In the genomic region with DNA sequence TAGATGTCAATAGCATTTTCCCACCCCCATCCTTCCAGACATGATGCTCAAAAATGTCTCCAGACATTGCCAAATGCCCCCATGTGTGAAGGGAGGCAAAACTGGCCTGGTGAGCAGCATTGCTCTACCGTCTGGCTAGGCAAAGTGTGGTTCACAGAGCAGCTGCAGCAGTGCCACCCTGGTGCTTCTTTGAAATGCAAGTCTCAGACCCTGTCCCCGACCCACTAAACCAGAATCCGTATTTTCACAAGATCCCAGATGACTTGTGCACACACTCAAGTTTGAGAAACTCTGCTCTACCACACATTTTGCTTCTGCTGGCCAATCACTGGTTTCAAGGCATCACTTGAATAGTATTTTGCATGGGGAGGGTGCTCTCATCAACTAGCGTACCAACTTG, we compare ENCODE assay signal across 19 cellular contexts.
DNase-seq lines count a peak whose midpoint lies in the region; ATAC-seq and TF ChIP-seq lines count a peak whose summit lies in the region.
"Had no signal": no experiment of that assay in that cellular context is flagged by ENCODE, and none has a peak within 500 bp of the region (broad histone marks: within the 10 kb centered on the region; RNA-seq: fewer than 3 reads in every experiment).

No MANE protein-coding gene starts in this region.

- DNase-seq in GM23338 (ENCODE audit: low spot score) (no peak), WTC11 (ENCODE audit: low spot score) (no peak), cerebellar cortex (ENCODE audit: low spot score) (peak; percentile 21), smooth muscle cell (lab: John Stamatoyannopoulos, UW; ENCODE audit: unreplicated experiment) (no peak), CD1c-positive myeloid dendritic cell (ENCODE audit: extremely low spot score) (no peak), caudate nucleus (lab: John Stamatoyannopoulos, UW) (no peak)
- DNase-seq in activated T-cell treated with anti-CD3 and anti-CD28 coated beads, Interleukin-2, amount 50 U/mL, for 24 hours: no peak
- DNase-seq: 8988T; ACHN; Caco-2; Calu3; CD4-positive, alpha-beta T cell; CD8-positive, alpha-beta T cell; DMS79 treated with DMSO at 0.1 percent for 48 hours; GDM1 had no signal

- CTCF ChIA-PET in WTC11 (lab: Charles Lee): interaction anchor here (0.7 to 1.9 kb wide), 18 partner anchors 10 to 583 kb away, joined by 3 to 17 read pairs (median 6); no protein-coding TSS in a partner anchor

- WGBS in smooth muscle cell (ENCODE audit: low lambda C conversion rate): 78% methylated on average over 4 of the region's 4 CpGs

- H3K27ac ChIP-seq in GM23338 (ENCODE audit: low read depth) (no peak overlapping the region), smooth muscle cell (ENCODE audit: low read depth) (no peak overlapping the region), caudate nucleus (ENCODE audit: low read depth, low read length) (no peak overlapping the region)
- H3K27ac ChIP-seq: BLaER1 had no signal

- H2AFZ ChIP-seq in GM23338 (no peak overlapping the region), smooth muscle cell (ENCODE audit: low read depth) (no peak overlapping the region)

- no peak overlapping the region for H3K4me3 ChIP-seq in GM23338
- no peak overlapping the region for H3K4me3 ChIP-seq in smooth muscle cell
- H3K4me3 ChIP-seq: BLaER1, GM12878 had no signal

- H3K36me3 ChIP-seq in GM23338 (ENCODE audit: insufficient read depth) (no peaks in the 10 kb centered on the region), smooth muscle cell (ENCODE audit: low read depth) (no peaks in the 10 kb centered on the region)
- H3K36me3 ChIP-seq: BE2C, BLaER1 had no signal

- no peaks in the 10 kb centered on the region for H3K27me3 ChIP-seq in GM23338 (ENCODE audit: insufficient read depth)
- no peaks in the 10 kb centered on the region for H3K27me3 ChIP-seq in smooth muscle cell (ENCODE audit: low read depth)
- H3K27me3 ChIP-seq: BE2C, BLaER1 had no signal

- H3K27me3 Mint-ChIP-seq in GM23338 (ENCODE audit: insufficient read depth, low read depth, poor library complexity): no peaks in the 10 kb centered on the region
- H3K27me3 Mint-ChIP-seq in WTC11 (ENCODE audit: low read depth): no peaks in the 10 kb centered on the region
- peaks cover 41% of the 10 kb centered on the region for H3K27me3 Mint-ChIP-seq in activated T-cell treated with anti-CD3 and anti-CD28 coated beads, Interleukin-2, amount 50 U/mL, for 24 hours

- POLR2A ChIA-PET in WTC11 (lab: Charles Lee): no interaction called here

- no peak for TF ChIP-seq CTCF in GM23338 (conservative IDR thresholded peaks at IDR 0.05; ENCODE audit: low read depth in 2 of 2)
- no peak for TF ChIP-seq CTCF in WTC11 (IDR thresholded peaks at IDR 0.05)
- no peak for TF ChIP-seq CTCF in smooth muscle cell (IDR thresholded peaks at IDR 0.05; ENCODE audit: borderline replicate concordance, insufficient read depth, poor library complexity, severe bottlenecking)

- H3K4me1 ChIP-seq in GM23338 (ENCODE audit: insufficient read depth) (peaks cover 4% of the 10 kb centered on the region; the same call in 1 of the 2 replicates), smooth muscle cell (ENCODE audit: low read depth) (peaks cover 6% of the 10 kb centered on the region)
- H3K4me1 ChIP-seq: BLaER1, Caco-2 had no signal

- H3K9me3 Mint-ChIP-seq in GM23338 (0 out of 3 replicates have a peak, but pooled peaks cover 4% of the 10 kb centered on the region), WTC11 (peaks cover 3% of the 10 kb centered on the region; the same call in 1 of the 2 replicates)
- no peaks in the 10 kb centered on the region for H3K9me3 Mint-ChIP-seq in activated T-cell treated with anti-CD3 and anti-CD28 coated beads, Interleukin-2, amount 50 U/mL, for 24 hours
- H3K9me3 Mint-ChIP-seq: CD14-positive monocyte; CD4-positive, alpha-beta T cell; CD8-positive, alpha-beta T cell had no signal

- H3K4me3 Mint-ChIP-seq in GM23338 (no peak overlapping the region), WTC11 (no peak overlapping the region)
- H3K4me3 Mint-ChIP-seq in activated T-cell treated with anti-CD3 and anti-CD28 coated beads, Interleukin-2, amount 50 U/mL, for 24 hours: no peak overlapping the region
- H3K4me3 Mint-ChIP-seq: CD14-positive monocyte; CD4-positive, alpha-beta T cell; CD8-positive, alpha-beta T cell had no signal

- peaks cover 8% of the 10 kb centered on the region for H3K4me1 Mint-ChIP-seq in GM23338
- peaks cover 20% of the 10 kb centered on the region for H3K4me1 Mint-ChIP-seq in WTC11
- no peaks in the 10 kb centered on the region for H3K4me1 Mint-ChIP-seq in activated T-cell treated with anti-CD3 and anti-CD28 coated beads, Interleukin-2, amount 50 U/mL, for 24 hours (ENCODE audit: low read depth)
- H3K4me1 Mint-ChIP-seq: CD14-positive monocyte had no signal

- H3K9me3 ChIP-seq in smooth muscle cell (replicated peaks; ENCODE audit: low read depth): no peaks in the 10 kb centered on the region
- H3K9me3 ChIP-seq: BE2C, BLaER1, Caco-2 had no signal

- no peaks in the 10 kb centered on the region for H3K9me2 ChIP-seq in GM23338 (ENCODE audit: insufficient read depth)

- no peaks in the 10 kb centered on the region for H3F3A ChIP-seq in GM23338 (replicated peaks; ENCODE audit: low read depth)
- no peaks in the 10 kb centered on the region for H3F3A ChIP-seq in smooth muscle cell (ENCODE audit: low read depth)

- H3K79me2 ChIP-seq in GM23338 (replicated peaks; ENCODE audit: insufficient read depth): no peaks in the 10 kb centered on the region
- H3K79me2 ChIP-seq in smooth muscle cell (ENCODE audit: low read depth): no peaks in the 10 kb centered on the region

- no peak overlapping the region for H3K4me2 ChIP-seq in GM23338
- no peak overlapping the region for H3K4me2 ChIP-seq in smooth muscle cell
- H3K4me2 ChIP-seq: BLaER1 had no signal

- H4K20me1 ChIP-seq in GM23338 (replicated peaks; ENCODE audit: insufficient read depth) (no peaks in the 10 kb centered on the region), smooth muscle cell (ENCODE audit: low read depth) (no peaks in the 10 kb centered on the region)
- H4K20me1 ChIP-seq: BLaER1 had no signal

- H3K36me3 Mint-ChIP-seq in GM23338 (ENCODE audit: low read depth) (no peaks in the 10 kb centered on the region), WTC11 (no peaks in the 10 kb centered on the region)
- no peaks in the 10 kb centered on the region for H3K36me3 Mint-ChIP-seq in activated T-cell treated with anti-CD3 and anti-CD28 coated beads, Interleukin-2, amount 50 U/mL, for 24 hours (ENCODE audit: low read depth)
- H3K36me3 Mint-ChIP-seq: CD14-positive monocyte; CD8-positive, alpha-beta T cell had no signal

- H3K9ac ChIP-seq in smooth muscle cell (ENCODE audit: low read depth): no peak overlapping the region
- H3K9ac ChIP-seq: BLaER1 had no signal

- H3K27ac Mint-ChIP-seq in GM23338: no peak overlapping the region; the same call in 1 of the 2 replicates
- no peak overlapping the region for H3K27ac Mint-ChIP-seq in WTC11
- H3K27ac Mint-ChIP-seq in activated T-cell treated with anti-CD3 and anti-CD28 coated beads, Interleukin-2, amount 50 U/mL, for 24 hours: no peak overlapping the region
- H3K27ac Mint-ChIP-seq: CD14-positive monocyte; CD4-positive, alpha-beta T cell; CD8-positive, alpha-beta T cell had no signal

- peak; percentile 45 for ATAC-seq in GM23338
- no peak for ATAC-seq in WTC11
- ATAC-seq: CD8-positive, alpha-beta T cell; GM12878 had no signal

TF ChIP-seq in GM23338, 12 proteins besides CTCF, POLR2A, EP300 and RAD21 (continues in another document):
- no peak for TF ChIP-seq CREB1 (CRISPR knock-in tag; IDR thresholded peaks at IDR 0.05; ENCODE audit: low read depth)
- TF ChIP-seq ZNF331 (CRISPR knock-in tag; IDR thresholded peaks at IDR 0.05; ENCODE audit: low read depth): no peak
- TF ChIP-seq, protein P1, sequence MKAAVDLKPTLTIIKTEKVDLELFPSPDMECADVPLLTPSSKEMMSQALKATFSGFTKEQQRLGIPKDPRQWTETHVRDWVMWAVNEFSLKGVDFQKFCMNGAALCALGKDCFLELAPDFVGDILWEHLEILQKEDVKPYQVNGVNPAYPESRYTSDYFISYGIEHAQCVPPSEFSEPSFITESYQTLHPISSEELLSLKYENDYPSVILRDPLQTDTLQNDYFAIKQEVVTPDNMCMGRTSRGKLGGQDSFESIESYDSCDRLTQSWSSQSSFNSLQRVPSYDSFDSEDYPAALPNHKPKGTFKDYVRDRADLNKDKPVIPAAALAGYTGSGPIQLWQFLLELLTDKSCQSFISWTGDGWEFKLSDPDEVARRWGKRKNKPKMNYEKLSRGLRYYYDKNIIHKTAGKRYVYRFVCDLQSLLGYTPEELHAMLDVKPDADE (IDR thresholded peaks at IDR 0.05): no peak
- no peak for TF ChIP-seq STAT1 (IDR thresholded peaks at IDR 0.05; ENCODE audit: unreplicated experiment)
- no peak for TF ChIP-seq EZH2 (IDR thresholded peaks at IDR 0.05; ENCODE audit: low read depth, unreplicated experiment)

TF ChIP-seq in WTC11, 78 proteins besides CTCF, POLR2A, EP300 and RAD21:
- TF ChIP-seq, protein P2, sequence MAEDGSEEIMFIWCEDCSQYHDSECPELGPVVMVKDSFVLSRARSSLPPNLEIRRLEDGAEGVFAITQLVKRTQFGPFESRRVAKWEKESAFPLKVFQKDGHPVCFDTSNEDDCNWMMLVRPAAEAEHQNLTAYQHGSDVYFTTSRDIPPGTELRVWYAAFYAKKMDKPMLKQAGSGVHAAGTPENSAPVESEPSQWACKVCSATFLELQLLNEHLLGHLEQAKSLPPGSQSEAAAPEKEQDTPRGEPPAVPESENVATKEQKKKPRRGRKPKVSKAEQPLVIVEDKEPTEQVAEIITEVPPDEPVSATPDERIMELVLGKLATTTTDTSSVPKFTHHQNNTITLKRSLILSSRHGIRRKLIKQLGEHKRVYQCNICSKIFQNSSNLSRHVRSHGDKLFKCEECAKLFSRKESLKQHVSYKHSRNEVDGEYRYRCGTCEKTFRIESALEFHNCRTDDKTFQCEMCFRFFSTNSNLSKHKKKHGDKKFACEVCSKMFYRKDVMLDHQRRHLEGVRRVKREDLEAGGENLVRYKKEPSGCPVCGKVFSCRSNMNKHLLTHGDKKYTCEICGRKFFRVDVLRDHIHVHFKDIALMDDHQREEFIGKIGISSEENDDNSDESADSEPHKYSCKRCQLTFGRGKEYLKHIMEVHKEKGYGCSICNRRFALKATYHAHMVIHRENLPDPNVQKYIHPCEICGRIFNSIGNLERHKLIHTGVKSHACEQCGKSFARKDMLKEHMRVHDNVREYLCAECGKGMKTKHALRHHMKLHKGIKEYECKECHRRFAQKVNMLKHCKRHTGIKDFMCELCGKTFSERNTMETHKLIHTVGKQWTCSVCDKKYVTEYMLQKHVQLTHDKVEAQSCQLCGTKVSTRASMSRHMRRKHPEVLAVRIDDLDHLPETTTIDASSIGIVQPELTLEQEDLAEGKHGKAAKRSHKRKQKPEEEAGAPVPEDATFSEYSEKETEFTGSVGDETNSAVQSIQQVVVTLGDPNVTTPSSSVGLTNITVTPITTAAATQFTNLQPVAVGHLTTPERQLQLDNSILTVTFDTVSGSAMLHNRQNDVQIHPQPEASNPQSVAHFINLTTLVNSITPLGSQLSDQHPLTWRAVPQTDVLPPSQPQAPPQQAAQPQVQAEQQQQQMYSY (CRISPR knock-in tag; IDR thresholded peaks at IDR 0.05): peak; percentile 62
- TF ChIP-seq ZNF138 (CRISPR knock-in tag; conservative IDR thresholded peaks at IDR 0.05) (no peak), NFYB (CRISPR knock-in tag; conservative IDR thresholded peaks at IDR 0.05; ENCODE audit: low read depth) (no peak)
